In the genomic region with DNA sequence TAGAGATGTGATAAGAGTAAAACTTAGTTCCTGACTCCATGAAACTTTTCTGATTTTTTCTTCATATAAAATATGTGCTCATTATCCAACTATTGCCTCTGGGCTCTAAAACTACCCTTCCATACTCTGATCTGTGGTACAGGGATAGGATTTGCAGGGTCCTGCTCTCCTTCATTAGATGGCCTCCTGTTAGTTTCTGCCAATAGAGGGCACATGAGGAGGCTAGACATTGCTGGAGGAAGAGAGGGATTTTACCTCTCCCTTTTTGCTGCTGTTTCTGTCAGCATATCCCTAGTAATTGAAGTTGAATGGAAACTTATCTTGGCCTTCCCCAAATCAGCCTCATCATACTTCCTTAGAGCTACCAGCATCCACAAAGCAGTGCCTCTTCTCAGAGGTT, we compare ENCODE assay signal across 1 cellular context.
TF ChIP-seq lines count a peak whose summit lies in the region.

No MANE protein-coding gene starts in this region.

TF ChIP-seq in GM23338, 12 proteins besides CTCF, POLR2A, EP300 and RAD21 (continued from another document):
- TF ChIP-seq REST (IDR thresholded peaks at IDR 0.05; ENCODE audit: unreplicated experiment): no peak
- no peak for TF ChIP-seq ETS1 (IDR thresholded peaks at IDR 0.05)
TF ChIP-seq in GM23338: peak in this region for 0.
